ENCODE assay signal across 18 cellular contexts in genomic region chr20:46893051-46893450, GRCh38. TPM values are rescaled to one million over a fixed set of nuclear protein-coding genes. Genes with fewer than 3 reads are reported as not detected.
DNase-seq lines count a peak whose midpoint lies in the region; ATAC-seq and TF ChIP-seq lines count a peak whose summit lies in the region.
"Had no signal": no experiment of that assay in that cellular context is flagged by ENCODE, and none has a peak within 500 bp of the region (broad histone marks: within the 10 kb centered on the region; RNA-seq: fewer than 3 reads in every experiment).

No MANE protein-coding gene starts in this region.

- DNase-seq in breast epithelium (ENCODE audit: low spot score in 2 of 2): no peak
- DNase-seq in MCF 10A (ENCODE audit: unreplicated experiment): no peak
- no peak for DNase-seq in endodermal cell
- no peak for DNase-seq in EL
- no peak for DNase-seq in cerebellar nuclear complex (lab: John Stamatoyannopoulos, UW)
- DNase-seq in tibial artery: no peak
- DNase-seq: 8988T; Calu3; CD8-positive, alpha-beta T cell; GDM1; GM23248 had no signal

- H3K4me1 ChIP-seq in breast epithelium: peaks cover 0 to 5% of the 10 kb centered on the region in 2 donors
- peaks cover 7% of the 10 kb centered on the region for H3K4me1 ChIP-seq in endodermal cell (ENCODE audit: control insufficient read depth, insufficient read depth, low read length)
- peaks cover 2% of the 10 kb centered on the region for H3K4me1 ChIP-seq in parathyroid adenoma
- H3K4me1 ChIP-seq in tibial artery: peaks cover 0 to 12% (median 4%) of the 10 kb centered on the region in 4 donors
- H3K4me1 ChIP-seq: BLaER1, HAP-1 had no signal

- no peak for ATAC-seq in HG02642 (IDR thresholded peaks at IDR 0.05; ENCODE audit: poor library complexity, unreplicated experiment)
- ATAC-seq: CD8-positive, alpha-beta T cell had no signal

- H3K27ac Mint-ChIP-seq in MCF 10A (ENCODE audit: low read depth, unreplicated experiment) (no peak overlapping the region), endodermal cell (no peak overlapping the region)
- H3K27ac Mint-ChIP-seq: CD8-positive, alpha-beta T cell had no signal

- H3K36me3 Mint-ChIP-seq in MCF 10A (ENCODE audit: insufficient read depth, unreplicated experiment) (no peaks in the 10 kb centered on the region), endodermal cell (ENCODE audit: low read depth) (no peaks in the 10 kb centered on the region)
- H3K36me3 Mint-ChIP-seq: CD14-positive monocyte; CD8-positive, alpha-beta T cell had no signal

- H3K4me1 Mint-ChIP-seq in MCF 10A (ENCODE audit: insufficient read depth, unreplicated experiment) (peaks cover 5% of the 10 kb centered on the region), endodermal cell (peaks cover 26% of the 10 kb centered on the region)
- H3K4me1 Mint-ChIP-seq: CD14-positive monocyte had no signal

- H3K4me2 ChIP-seq in parathyroid adenoma (ENCODE audit: low read length): no peak overlapping the region
- H3K4me2 ChIP-seq: BLaER1 had no signal

- H3K9ac ChIP-seq in endodermal cell (ENCODE audit: extremely low read depth, low read length, poor library complexity, severe bottlenecking) (no peak overlapping the region), parathyroid adenoma (no peak overlapping the region)
- H3K9ac ChIP-seq: BLaER1, GM23248 had no signal

- peak overlapping the region; percentile 51 for H2AFZ ChIP-seq in parathyroid adenoma
- H2AFZ ChIP-seq: GM23248 had no signal

- no peak for TF ChIP-seq CTCF in breast epithelium (IDR thresholded peaks at IDR 0.05)
- no peak for TF ChIP-seq CTCF in MCF 10A (IDR thresholded peaks at IDR 0.05; ENCODE audit: unreplicated experiment)
- no peak for TF ChIP-seq CTCF in endodermal cell (conservative IDR thresholded peaks at IDR 0.05)
- TF ChIP-seq CTCF in parathyroid adenoma (IDR thresholded peaks at IDR 0.05): no peak
- TF ChIP-seq CTCF in tibial artery (IDR thresholded peaks at IDR 0.05): no peak

- no peak for TF ChIP-seq POLR2A in breast epithelium (IDR thresholded peaks at IDR 0.05)

- H3K27me3 ChIP-seq in breast epithelium (peaks cover 0 to 4% of the 10 kb centered on the region in 2 donors), endodermal cell (ENCODE audit: control insufficient read depth, insufficient read depth, low read length, poor library complexity, severe bottlenecking) (peaks cover 13% of the 10 kb centered on the region), parathyroid adenoma (ENCODE audit: control insufficient read depth, insufficient read depth, low read length) (no peaks in the 10 kb centered on the region), tibial artery (peaks cover 0 to 41% of the 10 kb centered on the region in 2 donors)

- peaks cover 11% of the 10 kb centered on the region for H3K79me2 ChIP-seq in parathyroid adenoma

- POLR2A ChIA-PET in MCF 10A (lab: Yijun Ruan, JAX): interaction anchor here (0.6 kb wide), 1 partner anchor 235 kb away, joined by 3 read pairs; no protein-coding TSS in a partner anchor

- peaks cover 5 to 11% of the 10 kb centered on the region in 2 donors for H3K9me3 ChIP-seq in breast epithelium
- peaks cover 8% of the 10 kb centered on the region for H3K9me3 ChIP-seq in endodermal cell (ENCODE audit: control insufficient read depth, low read length)
- H3K9me3 ChIP-seq in parathyroid adenoma (ENCODE audit: control insufficient read depth, low read length): no peaks in the 10 kb centered on the region
- peaks cover 0 to 11% (median 6%) of the 10 kb centered on the region in 3 donors for H3K9me3 ChIP-seq in tibial artery
- H3K9me3 ChIP-seq: HAP-1 had no signal

- H3K27me3 Mint-ChIP-seq in MCF 10A (ENCODE audit: insufficient read depth, unreplicated experiment): peaks cover 84% of the 10 kb centered on the region
- H3K27me3 Mint-ChIP-seq in endodermal cell (ENCODE audit: insufficient read depth): peaks cover 61% of the 10 kb centered on the region

- H3K4me3 Mint-ChIP-seq in MCF 10A (ENCODE audit: unreplicated experiment) (no peak overlapping the region), endodermal cell (peak overlapping the region; percentile 83)
- H3K4me3 Mint-ChIP-seq: CD8-positive, alpha-beta T cell had no signal

- CTCF ChIA-PET in MCF 10A (lab: Yijun Ruan, JAX): interaction anchor here (1.1 kb wide), 2 partner anchors 12 to 60 kb away, joined by 3 read pairs; no protein-coding TSS in a partner anchor

- intact Hi-C loops in breast epithelium (cut with DNase I; ENCODE audit: low total_unique reads): no loop called here
- intact Hi-C loops in MCF 10A (cut with micrococcal nuclease): no loop called here
- intact Hi-C loops in tibial artery (cut with DNase I; ENCODE audit: low total_unique reads): no loop called here

- H3K27ac ChIP-seq in breast epithelium (peak overlapping the region; percentile 55 to 83), endodermal cell (ENCODE audit: low read depth, low read length) (no peak overlapping the region), parathyroid adenoma (peak overlapping the region; percentile 27), tibial artery (no peak overlapping the region)
- H3K27ac ChIP-seq: BLaER1, GM23248 had no signal

- H3K9me3 Mint-ChIP-seq in MCF 10A (ENCODE audit: unreplicated experiment): peaks cover 6% of the 10 kb centered on the region
- H3K9me3 Mint-ChIP-seq in endodermal cell: peaks cover 8% of the 10 kb centered on the region

- WGBS in endodermal cell (ENCODE audit: insufficient coverage in 1 of 2, insufficient read length in 1 of 2), 2 experiments: 93% methylated on average over 3 of the region's 3 CpGs; no CpG with 5 or more reads in 1 of the 2 experiments

- H3K36me3 ChIP-seq in breast epithelium (no peaks in the 10 kb centered on the region), endodermal cell (ENCODE audit: control insufficient read depth, insufficient read depth, low read length) (no peaks in the 10 kb centered on the region), parathyroid adenoma (ENCODE audit: control insufficient read depth, insufficient read depth, low read length) (no peaks in the 10 kb centered on the region), tibial artery (no peaks in the 10 kb centered on the region)
- H3K36me3 ChIP-seq: BLaER1, HAP-1 had no signal

- no TSS peak for BruUV-seq in MCF 10A (replicated peaks; lab: Mats Ljungman, UMichigan)

- H3K4me3 ChIP-seq in breast epithelium (no peak overlapping the region), endodermal cell (ENCODE audit: low read length) (no peak overlapping the region), parathyroid adenoma (ENCODE audit: low read depth, low read length) (no peak overlapping the region), tibial artery (no peak overlapping the region)
- H3K4me3 ChIP-seq: BLaER1, GM23248, HAP-1 had no signal

RNA-seq across cellular contexts. Expression of gene EYA2, which starts 1.6 kb away (rescaled TPM):
- total RNA-seq in breast epithelium: 10 to 100 TPM in 2 of 3 donors, 1 to 10 TPM in 1; 5.4 to 19.2 (median 12.5) TPM
- total RNA-seq in MCF 10A (2022): 0.12 TPM in 1 of 2 replicates, not detected in the other
- 10 to 100 TPM in 1 of 2 donors, 1 to 10 TPM in 1; 9.1 to 18.0 TPM for total RNA-seq in endodermal cell
- 19.3 TPM for polyA plus RNA-seq in endodermal cell (2013, experiment 1 of 2)
- 17.2 TPM for polyA plus RNA-seq in endodermal cell (2013, experiment 2 of 2)
- total RNA-seq: A673; CD8-positive, alpha-beta T cell; GM23248; HT-29 had no signal

Comparison
In these comparisons a context has a peak if more than half of its experiments do, and no peak if none do; other contexts are left out.
1. H3K27ac ChIP-seq: peak in breast epithelium (2 of 2) and parathyroid adenoma (single experiment); none in endodermal cell (single experiment) and tibial artery (0 of 2).